1 cellular context compared by ENCODE assay signal in genomic region chr14:105499256-105500035, GRCh38.
TF ChIP-seq lines count a peak whose summit lies in the region.

No MANE protein-coding gene starts in this region.

TF ChIP-seq in GM23338, 12 proteins besides CTCF, POLR2A, EP300 and RAD21 (continued from another document):
- TF ChIP-seq, protein P1, sequence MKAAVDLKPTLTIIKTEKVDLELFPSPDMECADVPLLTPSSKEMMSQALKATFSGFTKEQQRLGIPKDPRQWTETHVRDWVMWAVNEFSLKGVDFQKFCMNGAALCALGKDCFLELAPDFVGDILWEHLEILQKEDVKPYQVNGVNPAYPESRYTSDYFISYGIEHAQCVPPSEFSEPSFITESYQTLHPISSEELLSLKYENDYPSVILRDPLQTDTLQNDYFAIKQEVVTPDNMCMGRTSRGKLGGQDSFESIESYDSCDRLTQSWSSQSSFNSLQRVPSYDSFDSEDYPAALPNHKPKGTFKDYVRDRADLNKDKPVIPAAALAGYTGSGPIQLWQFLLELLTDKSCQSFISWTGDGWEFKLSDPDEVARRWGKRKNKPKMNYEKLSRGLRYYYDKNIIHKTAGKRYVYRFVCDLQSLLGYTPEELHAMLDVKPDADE (IDR thresholded peaks at IDR 0.05) = no peak
- TF ChIP-seq NANOG (IDR thresholded peaks at IDR 0.05; ENCODE audit: borderline replicate concordance) (no peak), JUNB (IDR thresholded peaks at IDR 0.05; ENCODE audit: unreplicated experiment) (no peak)
- TF ChIP-seq, protein P2, sequence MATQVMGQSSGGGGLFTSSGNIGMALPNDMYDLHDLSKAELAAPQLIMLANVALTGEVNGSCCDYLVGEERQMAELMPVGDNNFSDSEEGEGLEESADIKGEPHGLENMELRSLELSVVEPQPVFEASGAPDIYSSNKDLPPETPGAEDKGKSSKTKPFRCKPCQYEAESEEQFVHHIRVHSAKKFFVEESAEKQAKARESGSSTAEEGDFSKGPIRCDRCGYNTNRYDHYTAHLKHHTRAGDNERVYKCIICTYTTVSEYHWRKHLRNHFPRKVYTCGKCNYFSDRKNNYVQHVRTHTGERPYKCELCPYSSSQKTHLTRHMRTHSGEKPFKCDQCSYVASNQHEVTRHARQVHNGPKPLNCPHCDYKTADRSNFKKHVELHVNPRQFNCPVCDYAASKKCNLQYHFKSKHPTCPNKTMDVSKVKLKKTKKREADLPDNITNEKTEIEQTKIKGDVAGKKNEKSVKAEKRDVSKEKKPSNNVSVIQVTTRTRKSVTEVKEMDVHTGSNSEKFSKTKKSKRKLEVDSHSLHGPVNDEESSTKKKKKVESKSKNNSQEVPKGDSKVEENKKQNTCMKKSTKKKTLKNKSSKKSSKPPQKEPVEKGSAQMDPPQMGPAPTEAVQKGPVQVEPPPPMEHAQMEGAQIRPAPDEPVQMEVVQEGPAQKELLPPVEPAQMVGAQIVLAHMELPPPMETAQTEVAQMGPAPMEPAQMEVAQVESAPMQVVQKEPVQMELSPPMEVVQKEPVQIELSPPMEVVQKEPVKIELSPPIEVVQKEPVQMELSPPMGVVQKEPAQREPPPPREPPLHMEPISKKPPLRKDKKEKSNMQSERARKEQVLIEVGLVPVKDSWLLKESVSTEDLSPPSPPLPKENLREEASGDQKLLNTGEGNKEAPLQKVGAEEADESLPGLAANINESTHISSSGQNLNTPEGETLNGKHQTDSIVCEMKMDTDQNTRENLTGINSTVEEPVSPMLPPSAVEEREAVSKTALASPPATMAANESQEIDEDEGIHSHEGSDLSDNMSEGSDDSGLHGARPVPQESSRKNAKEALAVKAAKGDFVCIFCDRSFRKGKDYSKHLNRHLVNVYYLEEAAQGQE (IDR thresholded peaks at IDR 0.05; ENCODE audit: unreplicated experiment) = no peak
TF ChIP-seq in GM23338: peak in this region for 0.
